Comparison of ENCODE assay signal across 33 cellular contexts in genomic region chr17:64111831-64112230, GRCh38.
"Had no signal": no experiment of that assay in that cellular context is flagged by ENCODE, and none has a peak within 500 bp of the region (broad histone marks: within the 10 kb centered on the region; RNA-seq: fewer than 3 reads in every experiment).

No MANE protein-coding gene starts in this region.

- H3K27me3 Mint-ChIP-seq: activated B cell treated with CpG ODN at 0.5 μM for 24 hours; activated CD4-positive, alpha-beta memory T cell treated with anti-CD3 and anti-CD28 coated beads for 36 hours had no signal

- ATAC-seq: activated naive CD4-positive, alpha-beta T cell treated with anti-CD3 and anti-CD28 coated beads, Interleukin-2, amount 50 U/mL, for 72 hours; Panc1 had no signal

- H3K9me3 Mint-ChIP-seq: activated B cell treated with CpG ODN at 0.5 μM for 24 hours; activated CD4-positive, alpha-beta memory T cell treated with anti-CD3 and anti-CD28 coated beads for 36 hours; activated naive CD4-positive, alpha-beta T cell treated with anti-CD3 and anti-CD28 coated beads for 36 hours; activated naive CD4-positive, alpha-beta T cell treated with anti-CD3 and anti-CD28 coated beads, Interleukin-2, amount 50 U/mL, for 72 hours; activated T-helper 2 cell treated with anti-CD3 and anti-CD28 coated beads, Interferon-gamma antibody, Interleukin-2, Interleukin-4, amounts not matched to agents 10 μg/mL and 5 μg/mL and 100 μg/mL, durations not matched to agents 14 hours and 24 hours and 36 hours had no signal

- DNase-seq: activated B cell treated with CpG ODN at 0.5 μM for 24 hours; activated CD4-positive, alpha-beta memory T cell treated with anti-CD3 and anti-CD28 coated beads for 36 hours; activated CD4-positive, alpha-beta T cell treated with anti-CD3 and anti-CD28 coated beads for 4 hours; activated CD4-positive, alpha-beta T cell treated with anti-CD3 and anti-CD28 coated beads, Interleukin-2, amount 50 U/mL, for 1 hour; activated CD4-positive, CD25-positive, alpha-beta regulatory T cell treated with anti-CD3 and anti-CD28 coated beads, Interleukin-2, amount 50 U/mL, for 72 hours; activated CD8-positive, alpha-beta memory T cell treated with anti-CD3 and anti-CD28 coated beads, Interleukin-2, amount 50 U/mL, for 4 hours; activated gamma-delta T cell; activated naive CD4-positive, alpha-beta T cell treated with anti-CD3 and anti-CD28 coated beads for 36 hours; activated T-cell treated with anti-CD3 and anti-CD28 coated beads, Interleukin-2, amount 50 U/mL, for 48 hours; anterior cingulate cortex; brain microvascular endothelial cell; central memory CD4-positive, alpha-beta T cell; Karpas-422; KBM-7; NCI-H1105; NCI-H1436; NCI-H1694; NCI-H1930; NCI-H2081 treated with DMSO at 0.1 percent for 48 hours; NCI-H226; NCI-H446 treated with DMSO at 0.1 percent for 48 hours; NCI-H524; NCI-H69; NCI-H82; RPMI8226; SHP77 treated with DMSO at 0.1 percent for 48 hours; SK-N-SH; T-helper 2 cell; T-helper 9 cell had no signal

- H3K27ac ChIP-seq: brain microvascular endothelial cell, SJSA1 had no signal

- H3K27ac Mint-ChIP-seq: activated B cell treated with CpG ODN at 0.5 μM for 24 hours; activated CD4-positive, alpha-beta memory T cell treated with anti-CD3 and anti-CD28 coated beads for 36 hours; activated naive CD4-positive, alpha-beta T cell treated with anti-CD3 and anti-CD28 coated beads for 36 hours; activated naive CD4-positive, alpha-beta T cell treated with anti-CD3 and anti-CD28 coated beads, Interleukin-2, amount 50 U/mL, for 72 hours had no signal

- H3K4me2 ChIP-seq: SK-N-SH had no signal

- H3K4me1 ChIP-seq: SJSA1 had no signal

- H3K9me3 ChIP-seq: SJSA1, SK-N-SH had no signal

- H3K4me3 ChIP-seq: SJSA1 had no signal

- H3K4me3 Mint-ChIP-seq: activated B cell treated with CpG ODN at 0.5 μM for 24 hours; activated CD4-positive, alpha-beta memory T cell treated with anti-CD3 and anti-CD28 coated beads for 36 hours; activated naive CD4-positive, alpha-beta T cell treated with anti-CD3 and anti-CD28 coated beads for 36 hours had no signal

- H3K36me3 ChIP-seq: brain microvascular endothelial cell, SJSA1 had no signal

- H3K9ac ChIP-seq: SK-N-SH had no signal

- H3K27me3 ChIP-seq: brain microvascular endothelial cell, SJSA1 had no signal
